ENCODE assay signal across 1 cellular context in the genomic region with DNA sequence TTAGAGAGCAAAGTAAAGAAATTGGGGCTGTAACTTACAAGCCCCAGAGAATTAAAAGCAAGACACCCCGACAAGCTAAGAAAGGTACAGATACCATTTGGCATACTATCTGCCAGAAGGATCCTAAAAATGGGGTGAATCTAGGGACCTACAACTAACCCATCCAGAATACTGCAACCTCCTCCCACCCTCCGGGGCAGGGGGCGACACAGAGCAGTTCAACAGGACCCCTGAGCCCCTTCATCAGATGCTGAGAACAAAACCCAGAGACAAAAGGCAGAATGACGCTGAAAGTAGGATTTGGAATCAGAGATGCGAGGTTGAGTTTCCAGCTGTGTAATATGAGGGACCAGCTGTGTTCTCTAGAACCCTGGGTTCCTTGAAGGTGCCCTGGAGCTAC.
TF ChIP-seq lines count a peak whose summit lies in the region.

No MANE protein-coding gene starts in this region.

TF ChIP-seq in IMR-90, 13 proteins besides CTCF, POLR2A, EP300 and RAD21 (continued from another document):
- TF ChIP-seq BHLHE40 (IDR thresholded peaks at IDR 0.05; ENCODE audit: low read depth, low read length) (no peak), FOS (IDR thresholded peaks at IDR 0.05; ENCODE audit: low read depth, low read length) (no peak), NFE2L2 (IDR thresholded peaks at IDR 0.05; ENCODE audit: low read depth, low read length) (no peak)
